Comparison of ENCODE assay signal across 8 cellular contexts in the genomic region with DNA sequence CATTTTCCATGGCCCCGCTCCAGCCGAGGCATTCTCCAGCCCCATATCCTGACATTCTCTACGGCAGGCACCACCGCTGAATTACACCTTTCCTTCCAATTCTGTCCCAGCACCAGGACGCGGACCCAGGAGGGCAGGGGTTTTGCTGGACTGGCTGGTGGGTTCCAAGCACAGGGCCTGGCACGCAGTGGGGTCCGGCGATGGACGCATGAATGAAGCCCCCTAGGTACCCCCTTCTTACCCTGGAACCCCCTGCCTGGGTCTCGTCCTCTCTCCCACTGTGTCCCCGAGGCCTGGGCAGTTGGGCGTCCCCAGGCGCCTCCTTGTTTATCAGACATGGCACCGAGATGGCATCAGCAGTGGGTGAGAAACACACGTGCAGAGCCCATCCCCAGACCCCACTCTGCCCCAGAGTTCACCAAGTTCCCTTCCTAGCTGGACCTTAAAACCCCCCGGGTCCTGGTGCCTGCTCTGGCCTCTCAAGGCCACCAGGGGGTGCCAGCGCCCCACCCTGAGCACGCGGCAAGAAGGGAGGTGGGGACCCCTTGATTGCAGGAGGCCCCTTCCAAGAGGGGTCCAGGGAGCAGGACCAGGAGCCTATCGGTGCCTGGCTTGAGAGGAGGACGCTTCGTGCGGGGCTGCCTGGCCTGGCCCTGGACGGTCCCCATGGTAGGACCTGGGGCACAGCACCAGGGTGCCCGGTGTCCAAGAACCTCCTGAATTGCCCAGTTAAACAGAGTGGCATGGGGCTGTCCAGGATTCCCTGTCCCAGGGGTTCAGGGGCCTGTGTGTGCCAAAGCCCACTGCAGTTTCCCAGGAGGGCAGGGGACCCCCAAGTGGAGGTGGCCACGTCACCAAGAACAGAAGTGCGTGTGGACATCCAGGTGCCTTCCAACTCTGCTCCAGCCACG. TPM values are rescaled to one million over a fixed set of nuclear protein-coding genes. Genes with fewer than 3 reads are reported as not detected.
DNase-seq lines count a peak whose midpoint lies in the region; ATAC-seq and TF ChIP-seq lines count a peak whose summit lies in the region.

No MANE protein-coding gene starts in this region.

- H3K9me3 Mint-ChIP-seq in CD14-positive monocyte (peaks cover 0 to 2% (median 0%) of the 10 kb centered on the region in 7 donors), GM23338 (no peaks in the 10 kb centered on the region; the same call in 2 of the 3 replicates)
- no peaks in the 10 kb centered on the region for H3K9me3 Mint-ChIP-seq in effector memory CD8-positive, alpha-beta T cell
- no peaks in the 10 kb centered on the region for H3K9me3 Mint-ChIP-seq in stimulated activated memory B cell treated with anti-CD40 and anti-IgM and Interleukin-4, amounts not matched to agents 10 μg/mL and 1 μg/mL and 100 μg/mL, for 72 hours

- H3K4me1 Mint-ChIP-seq in CD14-positive monocyte: no peaks in the 10 kb centered on the region
- H3K4me1 Mint-ChIP-seq in GM23338: no peaks in the 10 kb centered on the region; the same call in 2 of the 3 replicates
- H3K4me1 Mint-ChIP-seq in effector memory CD8-positive, alpha-beta T cell (ENCODE audit: low read depth in 2 of 2): no peaks in the 10 kb centered on the region
- H3K4me1 Mint-ChIP-seq in stimulated activated memory B cell treated with anti-CD40 and anti-IgM and Interleukin-4, amounts not matched to agents 10 μg/mL and 1 μg/mL and 100 μg/mL, for 72 hours: peaks cover 11% of the 10 kb centered on the region

- ATAC-seq in GM23338: peak; percentile 87
- ATAC-seq in effector memory CD8-positive, alpha-beta T cell (replicated peaks): peak; percentile 39
- ATAC-seq in stimulated activated memory B cell treated with anti-CD40 and anti-IgM and Interleukin-4, amounts not matched to agents 10 μg/mL and 1 μg/mL and 100 μg/mL, for 72 hours: no peak

- H3K9ac ChIP-seq in neural cell (ENCODE audit: low read length): no peak overlapping the region

- H2AFZ ChIP-seq in GM23338: no peak overlapping the region
- H2AFZ ChIP-seq in neural cell (ENCODE audit: low read depth, low read length): no peak overlapping the region

- H3K4me3 Mint-ChIP-seq in CD14-positive monocyte (no peak overlapping the region), GM23338 (no peak overlapping the region)
- H3K4me3 Mint-ChIP-seq in effector memory CD8-positive, alpha-beta T cell: no peak overlapping the region
- H3K4me3 Mint-ChIP-seq in stimulated activated memory B cell treated with anti-CD40 and anti-IgM and Interleukin-4, amounts not matched to agents 10 μg/mL and 1 μg/mL and 100 μg/mL, for 72 hours: no peak overlapping the region

- H3K4me3 ChIP-seq in GM23338: no peak overlapping the region
- H3K4me3 ChIP-seq in neural cell (ENCODE audit: low read length): no peak overlapping the region

- peak; percentile 89 for TF ChIP-seq RAD21 in neural cell (conservative IDR thresholded peaks at IDR 0.05)

- DNase-seq in CD14-positive monocyte (ENCODE audit: low spot score) (no peak), GM23338 (ENCODE audit: low spot score) (peak; percentile 77), globus pallidus (ENCODE audit: low spot score) (no peak), amniotic stem cell (lab: John Stamatoyannopoulos, UW) (no peak)
- peak; percentile 19 to 35 (median 20) for DNase-seq in effector memory CD8-positive, alpha-beta T cell

- H3K27ac Mint-ChIP-seq in CD14-positive monocyte: peak overlapping the region in 3 of 7 donors; percentile 30 to 55 (median 41)
- no peak overlapping the region for H3K27ac Mint-ChIP-seq in GM23338
- H3K27ac Mint-ChIP-seq in effector memory CD8-positive, alpha-beta T cell: no peak overlapping the region
- no peak overlapping the region for H3K27ac Mint-ChIP-seq in stimulated activated memory B cell treated with anti-CD40 and anti-IgM and Interleukin-4, amounts not matched to agents 10 μg/mL and 1 μg/mL and 100 μg/mL, for 72 hours

- H3K36me3 Mint-ChIP-seq in CD14-positive monocyte (no peaks in the 10 kb centered on the region), GM23338 (ENCODE audit: low read depth) (no peaks in the 10 kb centered on the region; the same call in 2 of the 3 replicates)
- H3K36me3 Mint-ChIP-seq in effector memory CD8-positive, alpha-beta T cell (ENCODE audit: insufficient read depth): no peaks in the 10 kb centered on the region
- no peaks in the 10 kb centered on the region for H3K36me3 Mint-ChIP-seq in stimulated activated memory B cell treated with anti-CD40 and anti-IgM and Interleukin-4, amounts not matched to agents 10 μg/mL and 1 μg/mL and 100 μg/mL, for 72 hours

- TF ChIP-seq EP300 in neural cell (conservative IDR thresholded peaks at IDR 0.05; ENCODE audit: poor library complexity, severe bottlenecking): no peak

- H3K27ac ChIP-seq in GM23338 (ENCODE audit: low read depth) (no peak overlapping the region), VCaP (no peak overlapping the region), neural cell (ENCODE audit: low read length) (no peak overlapping the region)

- H3F3A ChIP-seq in GM23338 (replicated peaks; ENCODE audit: low read depth): no peaks in the 10 kb centered on the region
- no peaks in the 10 kb centered on the region for H3F3A ChIP-seq in neural cell (ENCODE audit: insufficient read depth, low read length, poor library complexity, severe bottlenecking)

- TF ChIP-seq CTCF in CD14-positive monocyte (IDR thresholded peaks at IDR 0.05) (peak; percentile 96), GM23338 (conservative IDR thresholded peaks at IDR 0.05; ENCODE audit: low read depth in 2 of 2) (peak; percentile 91 to 93), VCaP (conservative IDR thresholded peaks at IDR 0.05) (peak; percentile 98), neural cell (IDR thresholded peaks at IDR 0.05; ENCODE audit: poor library complexity, severe bottlenecking) (peak; percentile 86)

- H3K36me3 ChIP-seq in GM23338 (ENCODE audit: insufficient read depth): no peaks in the 10 kb centered on the region
- no peaks in the 10 kb centered on the region for H3K36me3 ChIP-seq in neural cell (ENCODE audit: insufficient read depth, low read length)

- no peaks in the 10 kb centered on the region for H3K9me3 ChIP-seq in neural cell (ENCODE audit: low read length)

- intact Hi-C loops in CD14-positive monocyte (cut with micrococcal nuclease): loop anchor here (2.0 to 10.0 kb wide), 3 partner anchors 52 to 160 kb away; no protein-coding TSS in a partner anchor

- H3K9me2 ChIP-seq in GM23338 (ENCODE audit: insufficient read depth): no peaks in the 10 kb centered on the region
- H3K9me2 ChIP-seq in neural cell (ENCODE audit: insufficient read depth, low read length): no peaks in the 10 kb centered on the region

- H3K4me2 ChIP-seq in GM23338 (no peak overlapping the region), neural cell (ENCODE audit: low read length) (no peak overlapping the region)

- H3K79me2 ChIP-seq in GM23338 (replicated peaks; ENCODE audit: insufficient read depth) (no peaks in the 10 kb centered on the region), neural cell (replicated peaks; ENCODE audit: insufficient read depth, low read length) (no peaks in the 10 kb centered on the region)

- H3K27me3 ChIP-seq in GM23338 (ENCODE audit: insufficient read depth) (no peaks in the 10 kb centered on the region), neural cell (ENCODE audit: insufficient read depth, low read depth, low read length) (no peaks in the 10 kb centered on the region)

- H3K4me1 ChIP-seq in GM23338 (ENCODE audit: insufficient read depth): no peaks in the 10 kb centered on the region

- H4K20me1 ChIP-seq in GM23338 (replicated peaks; ENCODE audit: insufficient read depth): no peaks in the 10 kb centered on the region
- H4K20me1 ChIP-seq in neural cell (ENCODE audit: insufficient read depth): no peaks in the 10 kb centered on the region

- H3K27me3 Mint-ChIP-seq in CD14-positive monocyte (ENCODE audit: low read depth in 3 of 3): peaks cover 0 to 2% (median 0%) of the 10 kb centered on the region in 3 donors
- H3K27me3 Mint-ChIP-seq in GM23338 (ENCODE audit: insufficient read depth, low read depth, poor library complexity): peaks cover under 1% of the 10 kb centered on the region
- peaks cover 20 to 25% of the 10 kb centered on the region in 2 donors for H3K27me3 Mint-ChIP-seq in effector memory CD8-positive, alpha-beta T cell
- H3K27me3 Mint-ChIP-seq in stimulated activated memory B cell treated with anti-CD40 and anti-IgM and Interleukin-4, amounts not matched to agents 10 μg/mL and 1 μg/mL and 100 μg/mL, for 72 hours: peaks cover 74% of the 10 kb centered on the region

TF ChIP-seq in GM23338, 12 proteins besides CTCF, POLR2A, EP300 and RAD21 (continues in another document):
- TF ChIP-seq POLR2AphosphoS5 (IDR thresholded peaks at IDR 0.05; ENCODE audit: low read depth): no peak
- no peak for TF ChIP-seq CREB1 (CRISPR knock-in tag; IDR thresholded peaks at IDR 0.05; ENCODE audit: low read depth)
- TF ChIP-seq ZNF331 (CRISPR knock-in tag; IDR thresholded peaks at IDR 0.05; ENCODE audit: low read depth): no peak

TF ChIP-seq in neural cell, 6 proteins besides CTCF, POLR2A, EP300 and RAD21:
- TF ChIP-seq EZH2 (IDR thresholded peaks at IDR 0.05; ENCODE audit: borderline replicate concordance, insufficient read depth, low read length, poor library complexity, severe bottlenecking) (no peak), TAF1 (IDR thresholded peaks at IDR 0.05; ENCODE audit: low read depth) (no peak), POLR2AphosphoS5 (IDR thresholded peaks at IDR 0.05) (no peak), MXI1 (conservative IDR thresholded peaks at IDR 0.05; ENCODE audit: poor library complexity, severe bottlenecking) (no peak), SMC3 (conservative IDR thresholded peaks at IDR 0.05; ENCODE audit: poor library complexity) (peak; percentile 92)

RNA-seq across cellular contexts. Expression of a gene that starts 46.1 kb away (rescaled TPM):
- polyA plus RNA-seq in CD14-positive monocyte (1 to 10 TPM in 1 of 2 donors, under 1 TPM in 1; 0.39 to 1.2 TPM), GM23338 (2016; fragmentation: Nextera tagmentation; extraction: Ambion mirVana) (4.0 and 4.7 TPM in 2 replicates), neural cell (6.0 and 17.6 TPM in 2 replicates)
- 15.4 and 21.4 TPM in 2 replicates for total RNA-seq in GM23338 (2014; rRNA removed; shearing (Covaris generic))
- 3.1 and 4.1 TPM in 2 replicates for polyA minus RNA-seq in neural cell

RNA-seq across cellular contexts. Expression of a gene that starts 59.6 kb away (rescaled TPM):
- polyA plus RNA-seq in CD14-positive monocyte (10 to 100 TPM; 18.5 to 19.7 TPM), GM23338 (2016; fragmentation: Nextera tagmentation; extraction: Ambion mirVana) (6.2 and 6.6 TPM in 2 replicates), neural cell (16.8 and 22.4 TPM in 2 replicates)
- 20.3 and 24.4 TPM in 2 replicates for total RNA-seq in GM23338 (2014; rRNA removed; shearing (Covaris generic))
- 23.0 and 24.6 TPM in 2 replicates for polyA minus RNA-seq in neural cell

Comparison
In these comparisons a context has a peak if more than half of its experiments do, and no peak if none do; other contexts are left out.
1. DNase-seq: peak in GM23338 (single experiment) and effector memory CD8-positive, alpha-beta T cell (3 of 3); none in CD14-positive monocyte (single experiment), globus pallidus (single experiment) and amniotic stem cell (single experiment).
2. Peak in every context shown above with its lines, with median percentiles within 50 percentile points of each other: CTCF ChIP-seq.